In genomic region chr15:21407366-21407765, GRCh38 we compare ENCODE assay signal across 15 cellular contexts. TPM values are rescaled to one million over a fixed set of nuclear protein-coding genes. Genes with fewer than 3 reads are reported as not detected.
"Had no signal": no experiment of that assay in that cellular context is flagged by ENCODE, and none has a peak within 500 bp of the region (broad histone marks: within the 10 kb centered on the region; RNA-seq: fewer than 3 reads in every experiment).

No MANE protein-coding gene starts in this region.

RNA-seq across cellular contexts. Expression of gene POTEB3, which starts 32.9 kb away (rescaled TPM):
- total RNA-seq: dermis microvascular lymphatic vessel endothelial cell, endodermal cell, esophagus mucosa, esophagus squamous epithelium, gastrocnemius medialis, glomerular endothelial cell, heart right ventricle, kidney epithelial cell, left cardiac atrium, left lung, lower leg skin, lung, mammary epithelial cell, mononuclear cell, mucosa of gallbladder had no signal
